20 cellular contexts compared by ENCODE assay signal in genomic region chr5:2475902-2476301, GRCh38.
"Had no signal": no experiment of that assay in that cellular context is flagged by ENCODE, and none has a peak within 500 bp of the region (broad histone marks: within the 10 kb centered on the region; RNA-seq: fewer than 3 reads in every experiment).

No MANE protein-coding gene starts in this region.

- ATAC-seq: effector memory CD8-positive, alpha-beta T cell; heart right ventricle; pancreas; stimulated activated naive B cell treated with anti-CD40 and anti-IgM and Interleukin-4, amounts not matched to agents 10 μg/mL and 1 μg/mL and 100 μg/mL, for 72 hours; stimulated activated naive CD8-positive, alpha-beta T cell treated with anti-CD3 and anti-CD28 coated beads, Interleukin-15, amount 100 ng/mL, for 72 hours; upper lobe of right lung had no signal

- H3K36me3 Mint-ChIP-seq: stimulated activated naive B cell treated with anti-CD40 and anti-IgM and Interleukin-4, amounts not matched to agents 10 μg/mL and 1 μg/mL and 100 μg/mL, for 72 hours had no signal

- H3K27ac ChIP-seq: heart right ventricle, pancreas, prostate gland, sigmoid colon, testis, tibial nerve, upper lobe of right lung had no signal

- H3K27me3 ChIP-seq: sigmoid colon, testis, tibial nerve, upper lobe of right lung had no signal

- H3K27me3 Mint-ChIP-seq: central memory CD8-positive, alpha-beta T cell; natural killer cell treated with Interleukin-12 subunit alpha and Interleukin-12 subunit beta and Interleukin-15 and Interleukin-18, amount 100 ng/mL, for 72 hours; stimulated activated naive B cell treated with anti-CD40 and anti-IgM and Interleukin-4, amounts not matched to agents 10 μg/mL and 1 μg/mL and 100 μg/mL, for 72 hours had no signal

- H3K4me1 ChIP-seq: heart right ventricle, pancreas, prostate gland, sigmoid colon, testis, tibial nerve, upper lobe of right lung had no signal

- DNase-seq: effector memory CD8-positive, alpha-beta T cell; erythroblast; heart right ventricle; hypothalamus; kidney glomerular epithelial cell; midbrain; occipital lobe; pancreas; sigmoid colon; stimulated activated CD4-positive, alpha-beta T cell treated with anti-CD3 and anti-CD28 coated beads, Interleukin-2, amount 100 ng/mL, for 24 hours; stimulated activated CD4-positive, alpha-beta T cell treated with anti-CD3 and anti-CD28 coated beads, Interleukin-4, amount 100 ng/mL, for 4 hours; stimulated activated naive B cell treated with anti-CD40 and anti-IgM and Interleukin-4, amounts not matched to agents 10 μg/mL and 1 μg/mL and 100 μg/mL, for 72 hours; stimulated activated naive CD8-positive, alpha-beta T cell treated with anti-CD3 and anti-CD28 coated beads, Interleukin-15, amount 100 ng/mL, for 72 hours; testis had no signal

- H3K4me3 Mint-ChIP-seq: central memory CD8-positive, alpha-beta T cell; effector memory CD8-positive, alpha-beta T cell; natural killer cell treated with Interleukin-12 subunit alpha and Interleukin-12 subunit beta and Interleukin-15 and Interleukin-18, amount 100 ng/mL, for 72 hours; stimulated activated naive B cell treated with anti-CD40 and anti-IgM and Interleukin-4, amounts not matched to agents 10 μg/mL and 1 μg/mL and 100 μg/mL, for 72 hours; stimulated activated naive CD8-positive, alpha-beta T cell treated with anti-CD3 and anti-CD28 coated beads, Interleukin-15, amount 100 ng/mL, for 72 hours had no signal

- H3K4me1 Mint-ChIP-seq: central memory CD8-positive, alpha-beta T cell; stimulated activated naive B cell treated with anti-CD40 and anti-IgM and Interleukin-4, amounts not matched to agents 10 μg/mL and 1 μg/mL and 100 μg/mL, for 72 hours; stimulated activated naive CD8-positive, alpha-beta T cell treated with anti-CD3 and anti-CD28 coated beads, Interleukin-15, amount 100 ng/mL, for 72 hours had no signal

- H3K9me3 ChIP-seq: pancreas, prostate gland, sigmoid colon, testis, tibial nerve, upper lobe of right lung had no signal

- H3K27ac Mint-ChIP-seq: effector memory CD8-positive, alpha-beta T cell; natural killer cell treated with Interleukin-12 subunit alpha and Interleukin-12 subunit beta and Interleukin-15 and Interleukin-18, amount 100 ng/mL, for 72 hours; stimulated activated naive B cell treated with anti-CD40 and anti-IgM and Interleukin-4, amounts not matched to agents 10 μg/mL and 1 μg/mL and 100 μg/mL, for 72 hours had no signal

- H3K4me3 ChIP-seq: heart right ventricle, pancreas, prostate gland, sigmoid colon, skin epidermis, testis, tibial nerve, upper lobe of right lung had no signal

- H3K36me3 ChIP-seq: heart right ventricle, pancreas, prostate gland, sigmoid colon, tibial nerve, upper lobe of right lung had no signal
